Comparison of ENCODE assay signal across 2 cellular contexts in genomic region chr9:5432890-5433289, GRCh38. TPM values are rescaled to one million over a fixed set of nuclear protein-coding genes. Genes with fewer than 3 reads are reported as not detected.
"Had no signal": no experiment of that assay in that cellular context is flagged by ENCODE, and none has a peak within 500 bp of the region (broad histone marks: within the 10 kb centered on the region; RNA-seq: fewer than 3 reads in every experiment).

No MANE protein-coding gene starts in this region.

RNA-seq across cellular contexts. Expression of gene PLGRKT, which starts 4.8 kb away (rescaled TPM):
- total RNA-seq: ascending aorta had no signal

RNA-seq across cellular contexts. Expression of gene CD274, which starts 17.5 kb away (rescaled TPM):
- total RNA-seq: cardiac muscle cell had no signal
- polyA plus RNA-seq: cardiac muscle cell had no signal
